Comparison of ENCODE assay signal across 19 cellular contexts in genomic region chr6:36925809-36926208, GRCh38. TPM values are rescaled to one million over a fixed set of nuclear protein-coding genes. Genes with fewer than 3 reads are reported as not detected.
A peak's percentile ranks its signal among the peaks of the same experiment; 100 is the strongest.
DNase-seq lines count a peak whose midpoint lies in the region; FAIRE-seq and TF ChIP-seq lines count a peak whose summit lies in the region.
"Had no signal": no experiment of that assay in that cellular context is flagged by ENCODE, and none has a peak within 500 bp of the region (broad histone marks: within the 10 kb centered on the region; RNA-seq: fewer than 3 reads in every experiment).

No MANE protein-coding gene starts in this region.

- H3K9me3 Mint-ChIP-seq in activated T-helper 1 cell treated with anti-CD3 and anti-CD28 coated beads, Interleukin-12 subunit alpha, Interleukin-12 subunit beta, Interleukin-2, Interleukin-4 antibody, amounts not matched to agents 30 ng/mL and 10 ng/mL and 1 ng/mL, durations not matched to agents 14 hours and 24 hours and 36 hours, result no peaks in the 10 kb centered on the region
- H3K9me3 Mint-ChIP-seq: CD8-positive, alpha-beta T cell; neural progenitor cell had no signal

- no peak overlapping the region for H2BK5ac ChIP-seq in mesenchymal stem cell (ENCODE audit: low read depth, low read length, poor library complexity, severe bottlenecking)

- no peak overlapping the region for H4K91ac ChIP-seq in mesenchymal stem cell (ENCODE audit: low read length)

- intact Hi-C loops in activated T-helper 1 cell treated with anti-CD3 and anti-CD28 coated beads, Interleukin-12 subunit alpha, Interleukin-12 subunit beta, Interleukin-2, Interleukin-4 antibody, amounts not matched to agents 30 ng/mL and 10 ng/mL and 1 ng/mL, durations not matched to agents 14 hours and 24 hours and 36 hours (cut with micrococcal nuclease), result loop anchor here (1.0 to 2.0 kb wide), 2 partner anchors 14 to 61 kb away; partner anchors contain the start of gene MTCH1

- H3K4me3 Mint-ChIP-seq in activated T-helper 1 cell treated with anti-CD3 and anti-CD28 coated beads, Interleukin-12 subunit alpha, Interleukin-12 subunit beta, Interleukin-2, Interleukin-4 antibody, amounts not matched to agents 30 ng/mL and 10 ng/mL and 1 ng/mL, durations not matched to agents 14 hours and 24 hours and 36 hours, result peak overlapping the region; percentile 49
- H3K4me3 Mint-ChIP-seq: CD8-positive, alpha-beta T cell; neural progenitor cell had no signal

- no peak overlapping the region for H3K23ac ChIP-seq in mesenchymal stem cell (ENCODE audit: low read length in 2 of 2)

- FAIRE-seq in GM12891 (lab: Jason Lieb, UNC), result no peak
- FAIRE-seq: HTR-8/SVneo had no signal

- no peak overlapping the region for H3K27ac ChIP-seq in BLaER1
- no peak overlapping the region for H3K27ac ChIP-seq in mesenchymal stem cell (ENCODE audit: low read length, poor library complexity, severe bottlenecking)
- H3K27ac ChIP-seq: cardiac muscle cell, neural progenitor cell, prostate gland, spleen had no signal

- WGBS in mesenchymal stem cell, result 96% methylated on average over 2 of the region's 4 CpGs

- no peak overlapping the region for H3K4me3 ChIP-seq in BLaER1
- no peak overlapping the region for H3K4me3 ChIP-seq in mesenchymal stem cell (ENCODE audit: insufficient read depth in 1 of 2, low read depth in 1 of 2, low read length in 2 of 2)
- H3K4me3 ChIP-seq: cardiac muscle cell, neural progenitor cell, prostate gland, spleen had no signal

- H2BK12ac ChIP-seq in mesenchymal stem cell (ENCODE audit: low read length in 2 of 2), result no peak overlapping the region

- no peaks in the 10 kb centered on the region for H3K27me3 Mint-ChIP-seq in activated T-helper 1 cell treated with anti-CD3 and anti-CD28 coated beads, Interleukin-12 subunit alpha, Interleukin-12 subunit beta, Interleukin-2, Interleukin-4 antibody, amounts not matched to agents 30 ng/mL and 10 ng/mL and 1 ng/mL, durations not matched to agents 14 hours and 24 hours and 36 hours (ENCODE audit: insufficient read depth)

- peaks cover 18% of the 10 kb centered on the region for H3K36me3 Mint-ChIP-seq in activated T-helper 1 cell treated with anti-CD3 and anti-CD28 coated beads, Interleukin-12 subunit alpha, Interleukin-12 subunit beta, Interleukin-2, Interleukin-4 antibody, amounts not matched to agents 30 ng/mL and 10 ng/mL and 1 ng/mL, durations not matched to agents 14 hours and 24 hours and 36 hours (ENCODE audit: low read depth)

- H3K9me3 ChIP-seq in BLaER1 (no peaks in the 10 kb centered on the region), mesenchymal stem cell (ENCODE audit: control insufficient read depth, low read length) (no peaks in the 10 kb centered on the region)
- H3K9me3 ChIP-seq: prostate gland, spleen had no signal

- peaks cover 45% of the 10 kb centered on the region for H3K4me1 Mint-ChIP-seq in activated T-helper 1 cell treated with anti-CD3 and anti-CD28 coated beads, Interleukin-12 subunit alpha, Interleukin-12 subunit beta, Interleukin-2, Interleukin-4 antibody, amounts not matched to agents 30 ng/mL and 10 ng/mL and 1 ng/mL, durations not matched to agents 14 hours and 24 hours and 36 hours (ENCODE audit: low read depth)

- H3K27me3 ChIP-seq in BLaER1, result no peaks in the 10 kb centered on the region
- H3K27me3 ChIP-seq in mesenchymal stem cell (ENCODE audit: control insufficient read depth in 1 of 2, insufficient read depth in 1 of 2, low read length in 2 of 2), result no peaks in the 10 kb centered on the region
- H3K27me3 ChIP-seq: cardiac muscle cell, neural progenitor cell, spleen had no signal

- peaks cover 58% of the 10 kb centered on the region for H3K4me1 ChIP-seq in BLaER1
- H3K4me1 ChIP-seq in mesenchymal stem cell (ENCODE audit: control insufficient read depth, insufficient read depth, low read depth, low read length), result peaks cover 28% of the 10 kb centered on the region
- H3K4me1 ChIP-seq: neural progenitor cell, prostate gland had no signal

- H3K18ac ChIP-seq in mesenchymal stem cell (ENCODE audit: low read depth in 1 of 2, low read length in 2 of 2), result no peak overlapping the region

- peak overlapping the region; percentile 19 for H2AK5ac ChIP-seq in mesenchymal stem cell (ENCODE audit: low read length, severe bottlenecking)

- H3K79me1 ChIP-seq in mesenchymal stem cell (replicated peaks; ENCODE audit: low read length, poor library complexity, severe bottlenecking), result no peaks in the 10 kb centered on the region

- no peak overlapping the region for H3K4ac ChIP-seq in mesenchymal stem cell (ENCODE audit: low read depth in 1 of 2, low read length in 2 of 2)

- TF ChIP-seq POLR2A in GM12891 (IDR thresholded peaks at IDR 0.05; ENCODE audit: low read depth, low read length), result no peak

- H3K14ac ChIP-seq in mesenchymal stem cell (ENCODE audit: low read length in 2 of 2), result no peak overlapping the region

- H2BK15ac ChIP-seq in mesenchymal stem cell (ENCODE audit: low read depth, poor library complexity, severe bottlenecking), result no peak overlapping the region

- DNase-seq in GM12891 (ENCODE audit: insufficient read length, low spot score) (no peak), mesenchymal stem cell (no peak), NOMO-1 treated with DMSO at 0.1 percent for 48 hours (lab: John Stamatoyannopoulos, UW; ENCODE audit: unreplicated experiment) (no peak), SKM-1 treated with dmso at 0.1 percent for 144 hours (lab: John Stamatoyannopoulos, UW; ENCODE audit: unreplicated experiment) (no peak), NCI-H146 treated with DMSO at 0.1 percent for 48 hours (lab: John Stamatoyannopoulos, UW; ENCODE audit: unreplicated experiment) (no peak), KG1 (lab: John Stamatoyannopoulos, UW) (no peak)
- no peak for DNase-seq in activated T-helper 1 cell treated with anti-CD3 and anti-CD28 coated beads, Interleukin-12 subunit alpha, Interleukin-12 subunit beta, Interleukin-2, Interleukin-4 antibody, amounts not matched to agents 30 ng/mL and 10 ng/mL and 1 ng/mL, durations not matched to agents 14 hours and 24 hours and 36 hours (ENCODE audit: low spot score)
- DNase-seq: CD8-positive, alpha-beta T cell; DND-41; midbrain; NCI-H2171; NCI-H526 treated with DMSO at 0.1 percent for 48 hours; spleen; SW 1271 had no signal

- peak overlapping the region; percentile 86 for H3K27ac Mint-ChIP-seq in activated T-helper 1 cell treated with anti-CD3 and anti-CD28 coated beads, Interleukin-12 subunit alpha, Interleukin-12 subunit beta, Interleukin-2, Interleukin-4 antibody, amounts not matched to agents 30 ng/mL and 10 ng/mL and 1 ng/mL, durations not matched to agents 14 hours and 24 hours and 36 hours
- H3K27ac Mint-ChIP-seq: neural progenitor cell had no signal

- H3K9ac ChIP-seq in BLaER1, result no peak overlapping the region
- H3K9ac ChIP-seq in mesenchymal stem cell (ENCODE audit: low read length), result no peak overlapping the region
- H3K9ac ChIP-seq: neural progenitor cell had no signal

- H3K4me2 ChIP-seq in BLaER1 (peak overlapping the region; percentile 50), mesenchymal stem cell (ENCODE audit: low read length, poor library complexity, severe bottlenecking) (no peak overlapping the region)
- H3K4me2 ChIP-seq: neural progenitor cell had no signal

- no peak overlapping the region for H2BK120ac ChIP-seq in mesenchymal stem cell (ENCODE audit: low read depth, low read length)

- H4K20me1 ChIP-seq in BLaER1, result no peaks in the 10 kb centered on the region

- H3K36me3 ChIP-seq in BLaER1, result peaks cover 19% of the 10 kb centered on the region
- H3K36me3 ChIP-seq in mesenchymal stem cell (ENCODE audit: control insufficient read depth in 1 of 2, insufficient read depth in 2 of 2, low read depth in 1 of 2, low read length in 2 of 2), result peaks cover 14 to 39% of the 10 kb centered on the region in 2 experiments
- H3K36me3 ChIP-seq: cardiac muscle cell, neural progenitor cell, prostate gland had no signal

- no peak overlapping the region for H4K8ac ChIP-seq in mesenchymal stem cell (ENCODE audit: low read length)

- no peak overlapping the region for H2AFZ ChIP-seq in mesenchymal stem cell (ENCODE audit: low read depth, low read length)
- H2AFZ ChIP-seq: neural progenitor cell had no signal

TF ChIP-seq in GM12891, 5 proteins besides CTCF, POLR2A, EP300 and RAD21:
- TF ChIP-seq POLR2AphosphoS5 (IDR thresholded peaks at IDR 0.05; ENCODE audit: low read depth, low read length), result 0 out of 2 replicates have a peak, but pooled peaks have one; percentile 29
- TF ChIP-seq PAX5 (IDR thresholded peaks at IDR 0.05; ENCODE audit: insufficient read depth, low read length, severe bottlenecking), result no peak
- TF ChIP-seq POU2F2 (IDR thresholded peaks at IDR 0.05; ENCODE audit: low read depth, low read length), result 0 out of 2 replicates have a peak, but pooled peaks have one; percentile 28
TF ChIP-seq in GM12891: peak in this region for 2.

RNA-seq across cellular contexts. Expression of gene PI16, which starts 28.7 kb away (rescaled TPM):
- polyA plus RNA-seq in GM12891 (2012; ENCODE audit: low read depth, missing spikeins), result 0.19 TPM
- not detected in 2 replicates for total RNA-seq in activated T-helper 1 cell treated with anti-CD3 and anti-CD28 coated beads, Interleukin-12 subunit alpha, Interleukin-12 subunit beta, Interleukin-2, Interleukin-4 antibody, amounts not matched to agents 30 ng/mL and 10 ng/mL and 1 ng/mL, durations not matched to agents 14 hours and 24 hours and 36 hours
- polyA plus RNA-seq in mesenchymal stem cell (2013, experiment 1 of 2), result not detected
- polyA plus RNA-seq in mesenchymal stem cell (2013, experiment 2 of 2), result not detected
- total RNA-seq: cardiac muscle cell had no signal

RNA-seq across cellular contexts. Expression of gene C6orf89, which starts 40.1 kb away (rescaled TPM):
- 15.7 TPM for polyA plus RNA-seq in GM12891 (2012; ENCODE audit: low read depth, missing spikeins)
- 31.5 and 31.8 TPM in 2 replicates for total RNA-seq in activated T-helper 1 cell treated with anti-CD3 and anti-CD28 coated beads, Interleukin-12 subunit alpha, Interleukin-12 subunit beta, Interleukin-2, Interleukin-4 antibody, amounts not matched to agents 30 ng/mL and 10 ng/mL and 1 ng/mL, durations not matched to agents 14 hours and 24 hours and 36 hours
- 42.2 TPM for polyA plus RNA-seq in mesenchymal stem cell (2013, experiment 1 of 2)
- polyA plus RNA-seq in mesenchymal stem cell (2013, experiment 2 of 2), result 44.0 TPM

RNA-seq across cellular contexts. Expression of gene PPIL1, which starts 51.2 kb away (rescaled TPM):
- 37.2 TPM for polyA plus RNA-seq in GM12891 (2012; ENCODE audit: low read depth, missing spikeins)
- 60.2 and 62.6 TPM in 2 replicates for total RNA-seq in activated T-helper 1 cell treated with anti-CD3 and anti-CD28 coated beads, Interleukin-12 subunit alpha, Interleukin-12 subunit beta, Interleukin-2, Interleukin-4 antibody, amounts not matched to agents 30 ng/mL and 10 ng/mL and 1 ng/mL, durations not matched to agents 14 hours and 24 hours and 36 hours
- polyA plus RNA-seq in mesenchymal stem cell (2013, experiment 1 of 2), result 33.0 TPM
- polyA plus RNA-seq in mesenchymal stem cell (2013, experiment 2 of 2), result 34.8 TPM
